In genomic region chr7:129502708-129503685, GRCh38 we compare ENCODE assay signal across 8 cellular contexts. TPM values are rescaled to one million over a fixed set of nuclear protein-coding genes. Genes with fewer than 3 reads are reported as not detected.
A peak's percentile ranks its signal among the peaks of the same experiment; 100 is the strongest.
DNase-seq lines count a peak whose midpoint lies in the region; ATAC-seq and TF ChIP-seq lines count a peak whose summit lies in the region.

No MANE protein-coding gene starts in this region.

- H3K36me3 ChIP-seq in endocrine pancreas (ENCODE audit: control insufficient read depth, insufficient read depth, low read length), result no peaks in the 10 kb centered on the region

- no peaks in the 10 kb centered on the region for H3K4me1 ChIP-seq in endocrine pancreas (ENCODE audit: control insufficient read depth, insufficient read depth, low read length)

- CTCF ChIA-PET in WTC11 (lab: Charles Lee), result interaction anchor here (0.6 to 1.4 kb wide), 7 partner anchors 9 to 326 kb away, joined by 3 to 6 read pairs (median 3); no protein-coding TSS in a partner anchor

- H3K9me3 ChIP-seq in endocrine pancreas (ENCODE audit: control insufficient read depth, low read length), result no peaks in the 10 kb centered on the region

- H3K4me3 Mint-ChIP-seq in WTC11 (peak overlapping the region; percentile 75), nephron (peak overlapping the region; percentile 81 to 88 (median 87))

- peak overlapping the region; percentile 70 for H3K4me3 ChIP-seq in GM12875 (ENCODE audit: low read depth, low read length)
- no peak overlapping the region for H3K4me3 ChIP-seq in endocrine pancreas (ENCODE audit: control insufficient read depth, insufficient read depth, low read length)

- no peaks in the 10 kb centered on the region for H3K27me3 ChIP-seq in endocrine pancreas (ENCODE audit: control insufficient read depth, insufficient read depth, low read length)

- no peaks in the 10 kb centered on the region for H3K9me3 Mint-ChIP-seq in WTC11
- H3K9me3 Mint-ChIP-seq in nephron, result no peaks in the 10 kb centered on the region

- DNase-seq in WTC11 (ENCODE audit: low spot score), result peak; percentile 40
- DNase-seq in HT-29 (ENCODE audit: low spot score), result no peak
- DNase-seq in HuH-7.5 (ENCODE audit: low spot score), result no peak
- no peak for DNase-seq in NCI-H524 treated with DMSO at 0.1 percent for 48 hours (lab: John Stamatoyannopoulos, UW)

- H3K27me3 Mint-ChIP-seq in WTC11 (ENCODE audit: low read depth) (peaks cover 48% of the 10 kb centered on the region), nephron (ENCODE audit: low read depth) (peaks cover 64% of the 10 kb centered on the region)

- TF ChIP-seq CTCF in GM12875 (IDR thresholded peaks at IDR 0.05; ENCODE audit: borderline replicate concordance, insufficient read depth, low read depth, low read length), result peak; percentile 9; the same call in 1 of the 2 replicates
- TF ChIP-seq CTCF in WTC11 (IDR thresholded peaks at IDR 0.05), result no peak
- no peak for TF ChIP-seq CTCF in nephron (IDR thresholded peaks at IDR 0.05; ENCODE audit: unreplicated experiment in 3 of 3)

- H3K36me3 Mint-ChIP-seq in WTC11, result no peaks in the 10 kb centered on the region
- H3K36me3 Mint-ChIP-seq in nephron (ENCODE audit: low read depth), result no peaks in the 10 kb centered on the region

- H3K27ac Mint-ChIP-seq in WTC11, result no peak overlapping the region
- H3K27ac Mint-ChIP-seq in nephron, result no peak overlapping the region

- POLR2A ChIA-PET in WTC11 (lab: Charles Lee), result interaction anchor here (0.7 kb wide), 1 partner anchor 333 kb away, joined by 7 read pairs; no protein-coding TSS in a partner anchor

- H3K9ac ChIP-seq in endocrine pancreas (ENCODE audit: control insufficient read depth, insufficient read depth, low read length), result peak overlapping the region; percentile 87

- ATAC-seq in HG03025 (IDR thresholded peaks at IDR 0.05; ENCODE audit: low FRiP score, unreplicated experiment) (peak; percentile 14), WTC11 (peak; percentile 65)

- peaks cover 5% of the 10 kb centered on the region for H3K4me1 Mint-ChIP-seq in WTC11
- H3K4me1 Mint-ChIP-seq in nephron, result peaks cover 7% of the 10 kb centered on the region

TF ChIP-seq in WTC11, 78 proteins besides CTCF, POLR2A, EP300 and RAD21:
- TF ChIP-seq MYBL2 (CRISPR knock-in tag; IDR thresholded peaks at IDR 0.05), result 0 out of 2 replicates have a peak, but pooled peaks have one; percentile 64
- TF ChIP-seq E2F4 (CRISPR knock-in tag; IDR thresholded peaks at IDR 0.05; ENCODE audit: borderline replicate concordance, low read depth), result 0 out of 2 replicates have a peak, but pooled peaks have one; percentile 43
- TF ChIP-seq HMGXB4 (CRISPR knock-in tag; IDR thresholded peaks at IDR 0.05), result peak; percentile 94
- TF ChIP-seq ZNF416 (CRISPR knock-in tag; IDR thresholded peaks at IDR 0.05), result no peak

RNA-seq across cellular contexts. Expression of gene SMKR1, which starts 0.7 kb away (rescaled TPM):
- 0.23 to 0.50 TPM (median 0.34 TPM) in 3 replicates for total RNA-seq in WTC11 (2021)
- total RNA-seq in HT-29 (2014; rRNA removed; shearing (Covaris generic)), result 2.9 and 3.5 TPM in 2 replicates
